Comparison of ENCODE assay signal across 8 cellular contexts in genomic region chrX:72306851-72307645, GRCh38. TPM values are rescaled to one million over a fixed set of nuclear protein-coding genes. Genes with fewer than 3 reads are reported as not detected.
DNase-seq lines count a peak whose midpoint lies in the region; ATAC-seq and TF ChIP-seq lines count a peak whose summit lies in the region.

No MANE protein-coding gene starts in this region.

- peaks cover 7 to 8% of the 10 kb centered on the region in 2 donors for H3K4me1 ChIP-seq in muscle layer of duodenum (ENCODE audit: control insufficient read depth in 1 of 2, insufficient read depth in 2 of 2, low read length in 2 of 2)
- peaks cover 0 to 38% (median 6%) of the 10 kb centered on the region in 4 donors for H3K4me1 ChIP-seq in tibial nerve

- H3K9me3 Mint-ChIP-seq in activated T-cell treated with anti-CD3 and anti-CD28 coated beads, Interleukin-2, amount 50 U/mL, for 4 hours: no peaks in the 10 kb centered on the region

- no peaks in the 10 kb centered on the region for H3K27me3 ChIP-seq in muscle layer of duodenum (ENCODE audit: low read depth, low read length)
- H3K27me3 ChIP-seq in tibial nerve: peaks cover 0 to 87% of the 10 kb centered on the region in 2 donors

- H3K4me1 Mint-ChIP-seq in activated T-cell treated with anti-CD3 and anti-CD28 coated beads, Interleukin-2, amount 50 U/mL, for 4 hours (ENCODE audit: low read depth): peaks cover 25% of the 10 kb centered on the region

- H3K9me3 ChIP-seq in muscle layer of duodenum (ENCODE audit: control insufficient read depth in 1 of 2, low read length in 2 of 2): no peaks in the 10 kb centered on the region
- no peaks in the 10 kb centered on the region for H3K9me3 ChIP-seq in tibial nerve

- TF ChIP-seq CTCF in tibial nerve (IDR thresholded peaks at IDR 0.05): no peak

- WGBS in tibial nerve, 2 donors: 0 to 14% methylated on average over 20 to 45 of the region's 56 CpGs

- H3K4me3 Mint-ChIP-seq in activated T-cell treated with anti-CD3 and anti-CD28 coated beads, Interleukin-2, amount 50 U/mL, for 4 hours: peak overlapping the region; percentile 85

- no peak overlapping the region for H3K27ac ChIP-seq in muscle layer of duodenum (ENCODE audit: low read length)
- H3K27ac ChIP-seq in tibial nerve: no peak overlapping the region

- peak; percentile 54 for ATAC-seq in GM18517 (IDR thresholded peaks at IDR 0.05; ENCODE audit: unreplicated experiment)
- ATAC-seq in HG03196 (IDR thresholded peaks at IDR 0.05; ENCODE audit: unreplicated experiment): peak; percentile 67
- ATAC-seq in activated T-cell treated with anti-CD3 and anti-CD28 coated beads, Interleukin-2, amount 50 U/mL, for 4 hours: peak; percentile 31 to 43

- H3K36me3 ChIP-seq in muscle layer of duodenum (ENCODE audit: control insufficient read depth in 1 of 2, insufficient read depth in 2 of 2, low read length in 2 of 2) (no peaks in the 10 kb centered on the region), tibial nerve (no peaks in the 10 kb centered on the region)

- TF ChIP-seq POLR2A in tibial nerve (IDR thresholded peaks at IDR 0.05): no peak

- H3K36me3 Mint-ChIP-seq in activated T-cell treated with anti-CD3 and anti-CD28 coated beads, Interleukin-2, amount 50 U/mL, for 4 hours (ENCODE audit: insufficient read depth): no peaks in the 10 kb centered on the region

- DNase-seq in AG20443 (ENCODE audit: low spot score) (peak; percentile 59), NCI-H524 (lab: John Stamatoyannopoulos, UW) (peak; percentile 65 to 89), fibroblast of peridontal ligament (ENCODE audit: extremely low read depth) (peak; percentile 46), tibial nerve (ENCODE audit: low spot score in 2 of 2) (peak; percentile 38 to 40)
- DNase-seq in activated T-cell treated with anti-CD3 and anti-CD28 coated beads, Interleukin-2, amount 50 U/mL, for 4 hours: no peak

- H3K4me3 ChIP-seq in muscle layer of duodenum (ENCODE audit: low read depth in 1 of 2, low read length in 2 of 2) (peak overlapping the region; percentile 50 to 68), tibial nerve (peak overlapping the region; percentile 33 to 60 (median 48))

- peak in 1 of 2 donors; percentile 31 for TF ChIP-seq EP300 in tibial nerve (IDR thresholded peaks at IDR 0.05)

- H3K27me3 Mint-ChIP-seq in activated T-cell treated with anti-CD3 and anti-CD28 coated beads, Interleukin-2, amount 50 U/mL, for 4 hours (ENCODE audit: low read depth): peaks cover 57% of the 10 kb centered on the region

RNA-seq across cellular contexts. Expression of gene CITED1, which starts 1.3 kb away (rescaled TPM):
- not detected for total RNA-seq in activated T-cell treated with anti-CD3 and anti-CD28 coated beads, Interleukin-2, amount 50 U/mL, for 4 hours
- 1 to 10 TPM in 1 of 4 donors, under 1 TPM in 2, not detected in 1; 0.60 to 1.7 (median 0.84) TPM for total RNA-seq in tibial nerve

RNA-seq across cellular contexts. Expression of gene RPS4X, which starts 30.0 kb away (rescaled TPM):
- 1,000 to 10,000 TPM; 1,059 to 1,737 (median 1,063) TPM for total RNA-seq in activated T-cell treated with anti-CD3 and anti-CD28 coated beads, Interleukin-2, amount 50 U/mL, for 4 hours
- 100 to 1,000 TPM; 573 to 781 (median 713) TPM for total RNA-seq in tibial nerve
